1 cellular context compared by ENCODE assay signal in the genomic region with DNA sequence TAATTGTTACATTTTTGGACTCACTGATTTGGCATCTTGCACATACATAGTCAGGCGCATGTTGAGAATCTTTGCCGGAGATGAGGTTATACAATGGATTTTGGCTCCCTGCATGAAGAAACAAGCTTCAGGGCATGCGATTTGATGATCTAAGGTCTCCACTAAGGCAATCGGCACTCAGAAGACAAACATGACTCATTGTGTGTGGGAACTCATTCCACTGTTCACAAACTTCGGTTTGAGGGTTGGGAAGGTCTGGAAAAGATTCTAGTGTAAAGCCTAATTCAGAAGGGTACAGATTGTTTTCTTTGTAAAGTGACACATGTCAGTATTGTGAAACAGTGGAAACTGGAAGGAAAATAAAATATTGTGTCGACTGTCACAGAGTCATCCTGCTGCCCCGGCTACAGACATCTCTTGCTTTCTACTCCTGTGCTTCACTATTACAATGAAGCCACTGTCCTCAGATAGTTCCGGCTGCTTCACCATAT.
TF ChIP-seq lines count a peak whose summit lies in the region.

No MANE protein-coding gene starts in this region.

TF ChIP-seq in IMR-90, 13 proteins besides CTCF, POLR2A, EP300 and RAD21:
- TF ChIP-seq MAFK (IDR thresholded peaks at IDR 0.05; ENCODE audit: low read depth, low read length) (peak; percentile 31; the same call in 1 of the 2 replicates), CEBPB (IDR thresholded peaks at IDR 0.05; ENCODE audit: low read depth, low read length) (peak; percentile 86), BHLHE40 (IDR thresholded peaks at IDR 0.05; ENCODE audit: low read depth, low read length) (peak; percentile 67; the same call in 1 of the 2 replicates), NFE2L2 (IDR thresholded peaks at IDR 0.05; ENCODE audit: low read depth, low read length) (0 out of 2 replicates have a peak, but pooled peaks have one; percentile 21), FOS (IDR thresholded peaks at IDR 0.05; ENCODE audit: low read depth, low read length) (peak; percentile 97), ELK1 (IDR thresholded peaks at IDR 0.05; ENCODE audit: borderline replicate concordance, low read depth, low read length) (no peak), RCOR1 (IDR thresholded peaks at IDR 0.05; ENCODE audit: insufficient replicate concordance, low read length) (no peak), SMC3 (IDR thresholded peaks at IDR 0.05; ENCODE audit: low read depth, low read length) (no peak)
TF ChIP-seq in IMR-90: peak in this region for 5.
